In genomic region chr20:17663486-17663885, GRCh38 we compare ENCODE assay signal across 17 cellular contexts. TPM values are rescaled to one million over a fixed set of nuclear protein-coding genes. Genes with fewer than 3 reads are reported as not detected.
DNase-seq lines count a peak whose midpoint lies in the region; ATAC-seq and TF ChIP-seq lines count a peak whose summit lies in the region.
"Had no signal": no experiment of that assay in that cellular context is flagged by ENCODE, and none has a peak within 500 bp of the region (broad histone marks: within the 10 kb centered on the region; RNA-seq: fewer than 3 reads in every experiment).

No MANE protein-coding gene starts in this region.

- H3K27me3 Mint-ChIP-seq in natural killer cell (ENCODE audit: low read depth in 2 of 2) = no peaks in the 10 kb centered on the region
- H3K27me3 Mint-ChIP-seq in activated naive CD4-positive, alpha-beta T cell treated with anti-CD3 and anti-CD28 coated beads for 36 hours (ENCODE audit: low read depth) = no peaks in the 10 kb centered on the region
- H3K27me3 Mint-ChIP-seq: CD4-positive, CD25-positive, alpha-beta regulatory T cell; stimulated activated memory B cell treated with anti-CD40 and anti-IgM and Interleukin-4, amounts not matched to agents 10 μg/mL and 1 μg/mL and 100 μg/mL, for 72 hours had no signal

- H2AFZ ChIP-seq in OCI-LY7 (ENCODE audit: low read length) = no peak overlapping the region

- CTCF ChIA-PET in OCI-LY7 (lab: Charles Lee; ENCODE audit: unreplicated experiment) = no interaction called here
- CTCF ChIA-PET in activated naive CD4-positive, alpha-beta T cell treated with anti-CD3 and anti-CD28 coated beads for 36 hours (lab: Charles Lee) = no interaction called here

- peaks cover 70 to 85% of the 10 kb centered on the region in 2 donors for H3K4me1 Mint-ChIP-seq in natural killer cell
- H3K4me1 Mint-ChIP-seq in activated naive CD4-positive, alpha-beta T cell treated with anti-CD3 and anti-CD28 coated beads for 36 hours (ENCODE audit: low read depth) = peaks cover 32% of the 10 kb centered on the region

- H3K9me3 ChIP-seq in OCI-LY7 (ENCODE audit: low read length) (peaks cover 2% of the 10 kb centered on the region; the same call in 1 of the 2 replicates), thyroid gland (no peaks in the 10 kb centered on the region)
- H3K9me3 ChIP-seq in effector memory CD4-positive, alpha-beta T cell (ENCODE audit: control insufficient read depth, low read length) = no peaks in the 10 kb centered on the region

- H3K4me2 ChIP-seq in OCI-LY7 (ENCODE audit: low read length) = peak overlapping the region; percentile 14; the same call in 1 of the 2 replicates

- no peaks in the 10 kb centered on the region; the same call in 1 of the 2 replicates for H4K20me1 ChIP-seq in OCI-LY7 (ENCODE audit: insufficient read depth, low read length)

- no peak for TF ChIP-seq POLR2A in thyroid gland (IDR thresholded peaks at IDR 0.05)

- H3K36me3 ChIP-seq in OCI-LY7 (ENCODE audit: insufficient read depth, low read length) (peaks cover 15% of the 10 kb centered on the region), thyroid gland (peaks cover 2 to 10% of the 10 kb centered on the region in 2 donors)
- H3K36me3 ChIP-seq in effector memory CD4-positive, alpha-beta T cell (ENCODE audit: control insufficient read depth, insufficient read depth, low read length) = no peaks in the 10 kb centered on the region

- H3K9me2 ChIP-seq in OCI-LY7 (ENCODE audit: insufficient read depth, low read length) = no peaks in the 10 kb centered on the region

- no peak for DNase-seq in OCI-LY7 (ENCODE audit: low spot score)
- peak; percentile 36 for DNase-seq in cerebellum (ENCODE audit: low spot score)
- no peak for DNase-seq in natural killer cell
- no peak for DNase-seq in thyroid gland
- DNase-seq in effector memory CD4-positive, alpha-beta T cell = no peak
- DNase-seq in stimulated activated CD4-positive, alpha-beta T cell treated with anti-CD3 and anti-CD28 coated beads, Interleukin-2, amount 100 ng/mL, for 24 hours = no peak
- DNase-seq in activated naive CD4-positive, alpha-beta T cell treated with anti-CD3 and anti-CD28 coated beads for 36 hours = no peak
- DNase-seq: CD4-positive, CD25-positive, alpha-beta regulatory T cell; EL; KBM-7; NCI-H526; stimulated activated CD4-positive, alpha-beta T cell treated with anti-CD3 and anti-CD28 coated beads, Interleukin-4, amount 100 ng/mL, for 1 hour; T1000 had no signal

- 40 to 42% methylated on average over 5 of the region's 5 CpGs for WGBS in thyroid gland, 2 donors

- no peaks in the 10 kb centered on the region for H3K79me2 ChIP-seq in OCI-LY7 (ENCODE audit: insufficient read depth, low read depth, low read length)

- TF ChIP-seq CTCF in OCI-LY7 (conservative IDR thresholded peaks at IDR 0.05; ENCODE audit: low read length) (no peak), natural killer cell (IDR thresholded peaks at IDR 0.05) (no peak), thyroid gland (IDR thresholded peaks at IDR 0.05) (no peak)

- H3K4me3 Mint-ChIP-seq in natural killer cell = peak overlapping the region; percentile 61
- no peak overlapping the region for H3K4me3 Mint-ChIP-seq in activated naive CD4-positive, alpha-beta T cell treated with anti-CD3 and anti-CD28 coated beads for 36 hours
- H3K4me3 Mint-ChIP-seq: CD4-positive, CD25-positive, alpha-beta regulatory T cell; mesothelial cell of epicardium; stimulated activated memory B cell treated with anti-CD40 and anti-IgM and Interleukin-4, amounts not matched to agents 10 μg/mL and 1 μg/mL and 100 μg/mL, for 72 hours had no signal

- POLR2A ChIA-PET in OCI-LY7 (lab: Charles Lee) = no interaction called here

- intact Hi-C loops in OCI-LY7 (cut with micrococcal nuclease; ENCODE audit: unreplicated experiment) = no loop called here
- intact Hi-C loops in natural killer cell (cut with micrococcal nuclease) = no loop called here
- intact Hi-C loops in thyroid gland (cut with DNase I) = no loop called here
- intact Hi-C loops in activated naive CD4-positive, alpha-beta T cell treated with anti-CD3 and anti-CD28 coated beads for 36 hours (cut with micrococcal nuclease) = loop anchor here (5.0 kb wide), 1 partner anchor 91 kb away; the partner anchor contains the start of gene DSTN

- BruUV-seq in OCI-LY7 (replicated peaks; lab: Mats Ljungman, UMichigan) = no TSS peak

- ATAC-seq in natural killer cell = no peak

- H3K9me3 Mint-ChIP-seq in natural killer cell = no peaks in the 10 kb centered on the region
- peaks cover 2% of the 10 kb centered on the region for H3K9me3 Mint-ChIP-seq in activated naive CD4-positive, alpha-beta T cell treated with anti-CD3 and anti-CD28 coated beads for 36 hours
- H3K9me3 Mint-ChIP-seq: activated T-helper 1 cell treated with anti-CD3 and anti-CD28 coated beads, Interleukin-12 subunit alpha, Interleukin-12 subunit beta, Interleukin-2, Interleukin-4 antibody, amounts not matched to agents 30 ng/mL and 10 ng/mL and 1 ng/mL, durations not matched to agents 14 hours and 24 hours and 36 hours; mesothelial cell of epicardium had no signal

- H3K27ac ChIP-seq in OCI-LY7 (ENCODE audit: low read depth, low read length, poor library complexity, severe bottlenecking) = no peak overlapping the region
- H3K27ac ChIP-seq in thyroid gland = peak overlapping the region in 2 of 3 donors; percentile 39 to 53
- H3K27ac ChIP-seq in effector memory CD4-positive, alpha-beta T cell (ENCODE audit: insufficient read depth, low read length, poor library complexity, severe bottlenecking) = no peak overlapping the region

- peak overlapping the region; percentile 66 to 74 for H3K27ac Mint-ChIP-seq in natural killer cell
- no peak overlapping the region for H3K27ac Mint-ChIP-seq in activated naive CD4-positive, alpha-beta T cell treated with anti-CD3 and anti-CD28 coated beads for 36 hours
- H3K27ac Mint-ChIP-seq: mesothelial cell of epicardium had no signal

- no peak overlapping the region for H3K4me3 ChIP-seq in OCI-LY7 (ENCODE audit: low read depth, low read length, poor library complexity, severe bottlenecking)
- H3K4me3 ChIP-seq in thyroid gland (replicated peaks in 1 of 3) = no peak overlapping the region
- H3K4me3 ChIP-seq in effector memory CD4-positive, alpha-beta T cell (ENCODE audit: insufficient read depth, low read depth, low read length, poor library complexity, severe bottlenecking) = no peak overlapping the region

- peaks cover 10% of the 10 kb centered on the region for H3K36me3 Mint-ChIP-seq in natural killer cell
- H3K36me3 Mint-ChIP-seq in activated naive CD4-positive, alpha-beta T cell treated with anti-CD3 and anti-CD28 coated beads for 36 hours (ENCODE audit: low read depth) = peaks cover 12% of the 10 kb centered on the region

- H3K4me1 ChIP-seq in OCI-LY7 (ENCODE audit: insufficient read depth, low read length, poor library complexity, severe bottlenecking) = peaks cover 4% of the 10 kb centered on the region
- H3K4me1 ChIP-seq in thyroid gland = peaks cover 40 to 53% of the 10 kb centered on the region in 2 donors
- peaks cover 12% of the 10 kb centered on the region for H3K4me1 ChIP-seq in effector memory CD4-positive, alpha-beta T cell (ENCODE audit: control insufficient read depth, insufficient read depth, low read length, poor library complexity, severe bottlenecking)

- H3K27me3 ChIP-seq in thyroid gland = no peaks in the 10 kb centered on the region
- no peaks in the 10 kb centered on the region for H3K27me3 ChIP-seq in effector memory CD4-positive, alpha-beta T cell (replicated peaks; ENCODE audit: control insufficient read depth, insufficient read depth, low read length, poor library complexity, severe bottlenecking)

RNA-seq across cellular contexts. Expression of gene RRBP1, which starts 18.6 kb away (rescaled TPM):
- 13.6 and 16.8 TPM in 2 replicates for total RNA-seq in OCI-LY7 (2014; rRNA removed; shearing (Covaris generic))
- total RNA-seq in OCI-LY7 (2022) (41.2 and 46.3 TPM in 2 replicates), cerebellum (13.7 TPM), natural killer cell (10 to 100 TPM; 88.3 to 95.4 (median 90.1) TPM), thyroid gland (100 to 1,000 TPM; 149 to 287 (median 221) TPM)
- total RNA-seq in activated naive CD4-positive, alpha-beta T cell treated with anti-CD3 and anti-CD28 coated beads for 36 hours = 10 to 100 TPM; 19.6 to 20.0 TPM

RNA-seq across cellular contexts. Expression of gene BANF2, which starts 36.3 kb away (rescaled TPM):
- not detected in 2 replicates for total RNA-seq in OCI-LY7 (2014; rRNA removed; shearing (Covaris generic))
- total RNA-seq in OCI-LY7 (2022) (not detected in 2 replicates), cerebellum (not detected), natural killer cell (not detected), thyroid gland (10 to 100 TPM in 1 of 4 donors, not detected in 3; 15.2 TPM)
- not detected for total RNA-seq in activated naive CD4-positive, alpha-beta T cell treated with anti-CD3 and anti-CD28 coated beads for 36 hours
- total RNA-seq: activated T-helper 1 cell treated with anti-CD3 and anti-CD28 coated beads, Interleukin-12 subunit alpha, Interleukin-12 subunit beta, Interleukin-2, Interleukin-4 antibody, amounts not matched to agents 30 ng/mL and 10 ng/mL and 1 ng/mL, durations not matched to agents 14 hours and 24 hours and 36 hours; CD4-positive, CD25-positive, alpha-beta regulatory T cell; mesothelial cell of epicardium; posterior vena cava had no signal

Comparison
In these comparisons a context has a peak if more than half of its experiments do, and no peak if none do; other contexts are left out.
1. H3K27ac ChIP-seq: peak in thyroid gland (2 of 3); none in OCI-LY7 (single experiment) and effector memory CD4-positive, alpha-beta T cell (single experiment).